9 cellular contexts compared by ENCODE assay signal in the genomic region with DNA sequence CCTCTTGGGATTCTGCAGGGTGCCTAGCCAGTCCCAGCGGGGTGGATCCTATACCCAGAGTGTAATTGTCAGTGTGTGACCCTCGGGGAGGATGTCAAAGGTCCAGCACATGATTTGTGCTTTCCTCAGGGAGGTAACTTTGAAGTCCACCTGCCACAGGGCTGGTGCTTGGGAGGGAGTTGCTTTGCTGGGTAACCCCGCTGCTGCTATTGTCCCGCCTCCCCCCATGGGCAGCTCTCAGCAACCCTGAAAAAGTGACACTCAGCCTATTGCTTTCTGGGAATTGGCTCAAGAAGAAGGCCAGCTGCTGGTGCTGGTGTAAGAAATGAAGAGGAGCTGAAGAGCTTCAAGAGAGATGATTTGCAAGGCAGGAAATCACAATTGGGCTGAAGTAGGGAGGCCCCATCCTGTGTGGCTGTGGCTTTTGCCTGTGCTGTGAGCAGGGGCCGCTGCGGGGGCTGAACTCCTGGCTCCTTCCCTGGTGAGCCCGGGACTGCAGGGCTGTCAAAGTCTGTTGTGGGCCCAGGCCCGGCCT. TPM values are rescaled to one million over a fixed set of nuclear protein-coding genes. Genes with fewer than 3 reads are reported as not detected.
A peak's percentile ranks its signal among the peaks of the same experiment; 100 is the strongest.
DNase-seq lines count a peak whose midpoint lies in the region; ATAC-seq and TF ChIP-seq lines count a peak whose summit lies in the region.
"Had no signal": no experiment of that assay in that cellular context is flagged by ENCODE, and none has a peak within 500 bp of the region (broad histone marks: within the 10 kb centered on the region; RNA-seq: fewer than 3 reads in every experiment).

No MANE protein-coding gene starts in this region.

- TF ChIP-seq CTCF in GM23338 (conservative IDR thresholded peaks at IDR 0.05; ENCODE audit: low read depth in 2 of 2) = no peak

- intact Hi-C loops in activated naive CD4-positive, alpha-beta T cell treated with anti-CD3 and anti-CD28 coated beads for 36 hours (cut with micrococcal nuclease) = loop anchor here (1.0 kb wide), 1 partner anchor 23 kb away; no protein-coding TSS in a partner anchor
- intact Hi-C loops in sciatic nerve (cut with DNase I) = no loop called here

- H3K4me1 Mint-ChIP-seq in activated naive CD4-positive, alpha-beta T cell treated with anti-CD3 and anti-CD28 coated beads for 36 hours (ENCODE audit: low read depth) = peaks cover 29% of the 10 kb centered on the region
- H3K4me1 Mint-ChIP-seq in GM23338 = peaks cover 10% of the 10 kb centered on the region

- H3K4me2 ChIP-seq in GM23338 = no peak overlapping the region

- H3K4me3 ChIP-seq in GM23338 = no peak overlapping the region

- H3K4me1 ChIP-seq in GM23338 (ENCODE audit: insufficient read depth) = no peaks in the 10 kb centered on the region; the same call in 1 of the 2 replicates

- peak overlapping the region; percentile 83 for H3K27ac Mint-ChIP-seq in activated naive CD4-positive, alpha-beta T cell treated with anti-CD3 and anti-CD28 coated beads for 36 hours
- no peak overlapping the region for H3K27ac Mint-ChIP-seq in GM23338

- H3K27ac ChIP-seq in GM23338 (ENCODE audit: low read depth) (no peak overlapping the region), substantia nigra (ENCODE audit: low read depth, low read length, poor library complexity, severe bottlenecking) (no peak overlapping the region)

- no peak overlapping the region for H2AFZ ChIP-seq in GM23338

- no peaks in the 10 kb centered on the region for H3K27me3 Mint-ChIP-seq in activated naive CD4-positive, alpha-beta T cell treated with anti-CD3 and anti-CD28 coated beads for 36 hours (ENCODE audit: low read depth)
- peaks cover 7% of the 10 kb centered on the region for H3K27me3 Mint-ChIP-seq in GM23338 (ENCODE audit: insufficient read depth, low read depth, poor library complexity)

- H3K9me3 Mint-ChIP-seq in activated naive CD4-positive, alpha-beta T cell treated with anti-CD3 and anti-CD28 coated beads for 36 hours = peaks cover 11% of the 10 kb centered on the region
- H3K9me3 Mint-ChIP-seq in GM23338 = peaks cover 8% of the 10 kb centered on the region

- H4K20me1 ChIP-seq in GM23338 (replicated peaks; ENCODE audit: insufficient read depth) = no peaks in the 10 kb centered on the region

- H3K4me3 Mint-ChIP-seq in activated naive CD4-positive, alpha-beta T cell treated with anti-CD3 and anti-CD28 coated beads for 36 hours = peak overlapping the region; percentile 5
- H3K4me3 Mint-ChIP-seq in GM23338 = no peak overlapping the region

- ATAC-seq in GM18867 (IDR thresholded peaks at IDR 0.05; ENCODE audit: unreplicated experiment) (peak; percentile 65), GM23338 (no peak), sciatic nerve (no peak), GM21528 (IDR thresholded peaks at IDR 0.05; ENCODE audit: low FRiP score, unreplicated experiment) (no peak)

- CTCF ChIA-PET in activated naive CD4-positive, alpha-beta T cell treated with anti-CD3 and anti-CD28 coated beads for 36 hours (lab: Charles Lee) = interaction anchor here (0.6 to 1.4 kb wide), 7 partner anchors 11 to 117 kb away, joined by 3 to 4 read pairs (median 3); no protein-coding TSS in a partner anchor

- H3K9me2 ChIP-seq in GM23338 (ENCODE audit: insufficient read depth) = no peaks in the 10 kb centered on the region

- H3K27me3 ChIP-seq in GM23338 (ENCODE audit: insufficient read depth) = no peaks in the 10 kb centered on the region

- H3K79me2 ChIP-seq in GM23338 (replicated peaks; ENCODE audit: insufficient read depth) = no peaks in the 10 kb centered on the region

- no peaks in the 10 kb centered on the region for H3K36me3 ChIP-seq in GM23338 (ENCODE audit: insufficient read depth)

- peaks cover 7% of the 10 kb centered on the region for H3K36me3 Mint-ChIP-seq in activated naive CD4-positive, alpha-beta T cell treated with anti-CD3 and anti-CD28 coated beads for 36 hours (ENCODE audit: low read depth)
- H3K36me3 Mint-ChIP-seq in GM23338 (ENCODE audit: low read depth) = no peaks in the 10 kb centered on the region

- no peaks in the 10 kb centered on the region for H3F3A ChIP-seq in GM23338 (replicated peaks; ENCODE audit: low read depth)

- DNase-seq in MV-4-11 (lab: John Stamatoyannopoulos, UW) = peak; percentile 25
- peak; percentile 76 for DNase-seq in activated naive CD4-positive, alpha-beta T cell treated with anti-CD3 and anti-CD28 coated beads for 36 hours
- peak; percentile 33 to 34 for DNase-seq in stimulated activated CD4-positive, alpha-beta T cell treated with anti-CD3 and anti-CD28 coated beads, Interleukin-2, amount 100 ng/mL, for 48 hours
- no peak for DNase-seq in GM23338 (ENCODE audit: low spot score)
- no peak for DNase-seq in substantia nigra (lab: John Stamatoyannopoulos, UW)
- DNase-seq in sciatic nerve (ENCODE audit: low spot score) = no peak
- DNase-seq: NCI-H748 treated with DMSO at 0.1 percent for 48 hours had no signal

TF ChIP-seq in GM23338, 12 proteins besides CTCF, POLR2A, EP300 and RAD21:
- no peak for TF ChIP-seq EZH2phosphoT487 (IDR thresholded peaks at IDR 0.05; ENCODE audit: unreplicated experiment)
- TF ChIP-seq CREB1 (CRISPR knock-in tag; IDR thresholded peaks at IDR 0.05; ENCODE audit: low read depth) = no peak
TF ChIP-seq in GM23338: peak in this region for 0.

RNA-seq across cellular contexts. Expression of gene EMILIN2, which starts 36.4 kb away (rescaled TPM):
- total RNA-seq in activated naive CD4-positive, alpha-beta T cell treated with anti-CD3 and anti-CD28 coated beads for 36 hours = 10 to 100 TPM; 12.2 to 13.2 TPM
- 7.1 and 11.6 TPM in 2 replicates for total RNA-seq in GM23338 (2014; rRNA removed; shearing (Covaris generic))
- 3.0 and 3.7 TPM in 2 replicates for polyA plus RNA-seq in GM23338 (2016; fragmentation: Nextera tagmentation; extraction: Ambion mirVana)
- 25.1 TPM for total RNA-seq in sciatic nerve

Comparison
In these comparisons a context has a peak if more than half of its experiments do, and no peak if none do; other contexts are left out.
1. DNase-seq: peak in MV-4-11 (single experiment), activated naive CD4-positive, alpha-beta T cell treated with anti-CD3 and anti-CD28 coated beads for 36 hours (single experiment) and stimulated activated CD4-positive, alpha-beta T cell treated with anti-CD3 and anti-CD28 coated beads, Interleukin-2, amount 100 ng/mL, for 48 hours (2 of 2); none in GM23338 (single experiment), substantia nigra (0 of 49) and sciatic nerve (single experiment).